In the genomic region with DNA sequence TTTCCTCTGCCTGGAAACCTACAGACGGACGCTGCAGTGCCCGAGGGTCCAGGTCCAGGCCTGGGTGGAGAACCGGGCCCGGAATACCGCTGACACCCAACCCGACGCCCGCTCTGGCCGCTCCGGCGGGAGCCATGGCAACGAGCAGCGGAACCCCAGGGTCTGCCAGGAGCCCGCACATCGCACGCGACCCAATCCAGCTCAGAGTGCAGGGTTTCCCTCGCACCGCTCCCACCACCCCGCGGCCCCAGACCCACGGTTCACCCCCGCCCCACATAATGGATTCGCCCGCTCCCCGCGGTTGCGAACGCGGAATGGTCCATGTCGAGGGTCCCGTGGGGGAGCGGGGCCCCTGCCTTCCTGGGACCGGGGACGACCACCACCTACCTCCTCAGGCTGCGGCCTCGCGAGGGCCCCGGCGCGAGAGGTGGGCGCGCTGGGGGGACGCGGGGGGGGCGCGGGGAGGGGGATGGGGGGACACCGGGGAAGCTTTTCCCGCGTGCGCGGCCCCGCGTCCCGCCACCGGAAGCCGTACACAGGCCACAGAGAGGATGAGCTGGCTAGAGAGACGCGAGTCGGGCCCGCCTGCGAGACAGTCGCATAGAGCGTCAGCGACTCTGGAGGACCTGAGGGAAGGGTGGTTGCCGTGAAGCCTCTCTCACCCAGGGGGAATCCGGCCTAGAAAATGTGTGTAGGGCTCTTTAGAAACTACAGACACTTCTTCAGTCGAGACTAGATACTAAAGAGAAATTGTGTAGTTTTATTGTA, we compare ENCODE assay signal across 1 cellular context.
TF ChIP-seq lines count a peak whose summit lies in the region.

A gene with protein sequence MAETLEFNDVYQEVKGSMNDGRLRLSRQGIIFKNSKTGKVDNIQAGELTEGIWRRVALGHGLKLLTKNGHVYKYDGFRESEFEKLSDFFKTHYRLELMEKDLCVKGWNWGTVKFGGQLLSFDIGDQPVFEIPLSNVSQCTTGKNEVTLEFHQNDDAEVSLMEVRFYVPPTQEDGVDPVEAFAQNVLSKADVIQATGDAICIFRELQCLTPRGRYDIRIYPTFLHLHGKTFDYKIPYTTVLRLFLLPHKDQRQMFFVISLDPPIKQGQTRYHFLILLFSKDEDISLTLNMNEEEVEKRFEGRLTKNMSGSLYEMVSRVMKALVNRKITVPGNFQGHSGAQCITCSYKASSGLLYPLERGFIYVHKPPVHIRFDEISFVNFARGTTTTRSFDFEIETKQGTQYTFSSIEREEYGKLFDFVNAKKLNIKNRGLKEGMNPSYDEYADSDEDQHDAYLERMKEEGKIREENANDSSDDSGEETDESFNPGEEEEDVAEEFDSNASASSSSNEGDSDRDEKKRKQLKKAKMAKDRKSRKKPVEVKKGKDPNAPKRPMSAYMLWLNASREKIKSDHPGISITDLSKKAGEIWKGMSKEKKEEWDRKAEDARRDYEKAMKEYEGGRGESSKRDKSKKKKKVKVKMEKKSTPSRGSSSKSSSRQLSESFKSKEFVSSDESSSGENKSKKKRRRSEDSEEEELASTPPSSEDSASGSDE (minus strand): TSS at position 550 of the 768 bp plus-strand sequence. CDS start 771 bp downstream, outside the sequence.

TF ChIP-seq in A549, 52 proteins besides CTCF, POLR2A, EP300 and RAD21 (continued from another document):
- TF ChIP-seq, protein P1, sequence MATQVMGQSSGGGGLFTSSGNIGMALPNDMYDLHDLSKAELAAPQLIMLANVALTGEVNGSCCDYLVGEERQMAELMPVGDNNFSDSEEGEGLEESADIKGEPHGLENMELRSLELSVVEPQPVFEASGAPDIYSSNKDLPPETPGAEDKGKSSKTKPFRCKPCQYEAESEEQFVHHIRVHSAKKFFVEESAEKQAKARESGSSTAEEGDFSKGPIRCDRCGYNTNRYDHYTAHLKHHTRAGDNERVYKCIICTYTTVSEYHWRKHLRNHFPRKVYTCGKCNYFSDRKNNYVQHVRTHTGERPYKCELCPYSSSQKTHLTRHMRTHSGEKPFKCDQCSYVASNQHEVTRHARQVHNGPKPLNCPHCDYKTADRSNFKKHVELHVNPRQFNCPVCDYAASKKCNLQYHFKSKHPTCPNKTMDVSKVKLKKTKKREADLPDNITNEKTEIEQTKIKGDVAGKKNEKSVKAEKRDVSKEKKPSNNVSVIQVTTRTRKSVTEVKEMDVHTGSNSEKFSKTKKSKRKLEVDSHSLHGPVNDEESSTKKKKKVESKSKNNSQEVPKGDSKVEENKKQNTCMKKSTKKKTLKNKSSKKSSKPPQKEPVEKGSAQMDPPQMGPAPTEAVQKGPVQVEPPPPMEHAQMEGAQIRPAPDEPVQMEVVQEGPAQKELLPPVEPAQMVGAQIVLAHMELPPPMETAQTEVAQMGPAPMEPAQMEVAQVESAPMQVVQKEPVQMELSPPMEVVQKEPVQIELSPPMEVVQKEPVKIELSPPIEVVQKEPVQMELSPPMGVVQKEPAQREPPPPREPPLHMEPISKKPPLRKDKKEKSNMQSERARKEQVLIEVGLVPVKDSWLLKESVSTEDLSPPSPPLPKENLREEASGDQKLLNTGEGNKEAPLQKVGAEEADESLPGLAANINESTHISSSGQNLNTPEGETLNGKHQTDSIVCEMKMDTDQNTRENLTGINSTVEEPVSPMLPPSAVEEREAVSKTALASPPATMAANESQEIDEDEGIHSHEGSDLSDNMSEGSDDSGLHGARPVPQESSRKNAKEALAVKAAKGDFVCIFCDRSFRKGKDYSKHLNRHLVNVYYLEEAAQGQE (IDR thresholded peaks at IDR 0.05) = no peak
- TF ChIP-seq KDM5A (IDR thresholded peaks at IDR 0.05) = no peak
- TF ChIP-seq ZSCAN20 (CRISPR knock-in tag; IDR thresholded peaks at IDR 0.05) = no peak
- TF ChIP-seq POLR2AphosphoS2 (conservative IDR thresholded peaks at IDR 0.05; ENCODE audit: low read length) = no peak
- no peak for TF ChIP-seq ESRRA (IDR thresholded peaks at IDR 0.05; ENCODE audit: borderline replicate concordance, low read length)
- TF ChIP-seq, protein P2, sequence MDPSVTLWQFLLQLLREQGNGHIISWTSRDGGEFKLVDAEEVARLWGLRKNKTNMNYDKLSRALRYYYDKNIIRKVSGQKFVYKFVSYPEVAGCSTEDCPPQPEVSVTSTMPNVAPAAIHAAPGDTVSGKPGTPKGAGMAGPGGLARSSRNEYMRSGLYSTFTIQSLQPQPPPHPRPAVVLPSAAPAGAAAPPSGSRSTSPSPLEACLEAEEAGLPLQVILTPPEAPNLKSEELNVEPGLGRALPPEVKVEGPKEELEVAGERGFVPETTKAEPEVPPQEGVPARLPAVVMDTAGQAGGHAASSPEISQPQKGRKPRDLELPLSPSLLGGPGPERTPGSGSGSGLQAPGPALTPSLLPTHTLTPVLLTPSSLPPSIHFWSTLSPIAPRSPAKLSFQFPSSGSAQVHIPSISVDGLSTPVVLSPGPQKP (IDR thresholded peaks at IDR 0.05; ENCODE audit: low read depth, low read length) = no peak
- no peak for TF ChIP-seq SREBF2 (IDR thresholded peaks at IDR 0.05)
- no peak for TF ChIP-seq RCOR1 (IDR thresholded peaks at IDR 0.05; ENCODE audit: low read depth, low read length)
- TF ChIP-seq EHMT2 (IDR thresholded peaks at IDR 0.05; ENCODE audit: low read depth) = no peak
- no peak for TF ChIP-seq MAFK (IDR thresholded peaks at IDR 0.05; ENCODE audit: partially characterized antibody)
- TF ChIP-seq EHF (CRISPR knock-in tag; IDR thresholded peaks at IDR 0.05) = no peak
- no peak for TF ChIP-seq ZNF302 (CRISPR knock-in tag; IDR thresholded peaks at IDR 0.05)
- TF ChIP-seq CBX8 (IDR thresholded peaks at IDR 0.05) = no peak
- TF ChIP-seq, protein P3, sequence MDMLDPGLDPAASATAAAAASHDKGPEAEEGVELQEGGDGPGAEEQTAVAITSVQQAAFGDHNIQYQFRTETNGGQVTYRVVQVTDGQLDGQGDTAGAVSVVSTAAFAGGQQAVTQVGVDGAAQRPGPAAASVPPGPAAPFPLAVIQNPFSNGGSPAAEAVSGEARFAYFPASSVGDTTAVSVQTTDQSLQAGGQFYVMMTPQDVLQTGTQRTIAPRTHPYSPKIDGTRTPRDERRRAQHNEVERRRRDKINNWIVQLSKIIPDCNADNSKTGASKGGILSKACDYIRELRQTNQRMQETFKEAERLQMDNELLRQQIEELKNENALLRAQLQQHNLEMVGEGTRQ (IDR thresholded peaks at IDR 0.05) = no peak
- TF ChIP-seq, protein P4, sequence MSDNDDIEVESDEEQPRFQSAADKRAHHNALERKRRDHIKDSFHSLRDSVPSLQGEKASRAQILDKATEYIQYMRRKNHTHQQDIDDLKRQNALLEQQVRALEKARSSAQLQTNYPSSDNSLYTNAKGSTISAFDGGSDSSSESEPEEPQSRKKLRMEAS (IDR thresholded peaks at IDR 0.05) = peak; percentile 87
- TF ChIP-seq HOXA7 (CRISPR knock-in tag; IDR thresholded peaks at IDR 0.05) = no peak
- peak; percentile 81 to 94 for TF ChIP-seq JUN (IDR thresholded peaks at IDR 0.05)
- TF ChIP-seq FOSB (CRISPR knock-in tag; IDR thresholded peaks at IDR 0.05) = no peak
- no peak for TF ChIP-seq CBX2 (IDR thresholded peaks at IDR 0.05; ENCODE audit: borderline replicate concordance, low read depth)
- no peak for TF ChIP-seq RFX5 (IDR thresholded peaks at IDR 0.05)
- no peak for TF ChIP-seq NR3C1 (IDR thresholded peaks at IDR 0.05)
- no peak for TF ChIP-seq JUNB (IDR thresholded peaks at IDR 0.05)
- TF ChIP-seq ZFP36 (IDR thresholded peaks at IDR 0.05; ENCODE audit: borderline replicate concordance, partially characterized antibody) = no peak
- TF ChIP-seq CEBPB (IDR thresholded peaks at IDR 0.05) = no peak
- TF ChIP-seq TP53 (CRISPR knock-in tag; IDR thresholded peaks at IDR 0.05) = no peak
- TF ChIP-seq HEYL (CRISPR knock-in tag; IDR thresholded peaks at IDR 0.05) = no peak
- peak; percentile 75 for TF ChIP-seq PHF8 (IDR thresholded peaks at IDR 0.05; ENCODE audit: borderline replicate concordance, low read depth)
- TF ChIP-seq, protein P5, sequence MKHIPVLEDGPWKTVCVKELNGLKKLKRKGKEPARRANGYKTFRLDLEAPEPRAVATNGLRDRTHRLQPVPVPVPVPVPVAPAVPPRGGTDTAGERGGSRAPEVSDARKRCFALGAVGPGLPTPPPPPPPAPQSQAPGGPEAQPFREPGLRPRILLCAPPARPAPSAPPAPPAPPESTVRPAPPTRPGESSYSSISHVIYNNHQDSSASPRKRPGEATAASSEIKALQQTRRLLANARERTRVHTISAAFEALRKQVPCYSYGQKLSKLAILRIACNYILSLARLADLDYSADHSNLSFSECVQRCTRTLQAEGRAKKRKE (CRISPR knock-in tag; IDR thresholded peaks at IDR 0.05; ENCODE audit: low read depth) = no peak
- TF ChIP-seq NPAS2 (CRISPR knock-in tag; IDR thresholded peaks at IDR 0.05; ENCODE audit: borderline replicate concordance) = no peak
- TF ChIP-seq KDM1A (IDR thresholded peaks at IDR 0.05; ENCODE audit: low read depth) = no peak
- no peak for TF ChIP-seq MAZ (IDR thresholded peaks at IDR 0.05; ENCODE audit: borderline replicate concordance, low read depth, low read length)
